1 cellular context compared by ENCODE assay signal in genomic region chrX:12890467-12890866, GRCh38.
A peak's percentile ranks its signal among the peaks of the same experiment; 100 is the strongest.
TF ChIP-seq lines count a peak whose summit lies in the region.

No MANE protein-coding gene starts in this region.

TF ChIP-seq in GM12878, 131 proteins besides CTCF, POLR2A, EP300 and RAD21 (continued from another document and continues in another):
- TF ChIP-seq CUX1 (IDR thresholded peaks at IDR 0.05; ENCODE audit: insufficient replicate concordance, low read depth, low read length) (peak; percentile 68), ZBTB40 (IDR thresholded peaks at IDR 0.05; ENCODE audit: borderline replicate concordance) (no peak), RBBP5 (conservative IDR thresholded peaks at IDR 0.05) (no peak), TBL1XR1 (IDR thresholded peaks at IDR 0.05; ENCODE audit: low read depth, low read length) (peak; percentile 76; the same call in 1 of the 2 replicates), ASH2L (IDR thresholded peaks at IDR 0.05; ENCODE audit: borderline replicate concordance, low read depth) (no peak), HDAC6 (IDR thresholded peaks at IDR 0.05; ENCODE audit: unreplicated experiment) (no peak), CHD2 (IDR thresholded peaks at IDR 0.05; ENCODE audit: borderline replicate concordance, low read depth, low read length) (peak; percentile 57; the same call in 1 of the 2 replicates), FOS (IDR thresholded peaks at IDR 0.05; ENCODE audit: borderline replicate concordance, extremely low read depth, insufficient read length) (no peak), CEBPZ (IDR thresholded peaks at IDR 0.05; ENCODE audit: low read depth, low read length) (no peak), REST (IDR thresholded peaks at IDR 0.05; ENCODE audit: low read depth, low read length) (no peak), SREBF1 (IDR thresholded peaks at IDR 0.05; ENCODE audit: low read length) (no peak), MEF2A (IDR thresholded peaks at IDR 0.05; ENCODE audit: insufficient read depth, low read depth, low read length) (peak; percentile 69; the same call in 1 of the 2 replicates), IRF3 (IDR thresholded peaks at IDR 0.05) (no peak), ZNF207 (IDR thresholded peaks at IDR 0.05; ENCODE audit: borderline replicate concordance) (no peak), NR2F1 (conservative IDR thresholded peaks at IDR 0.05) (no peak), E2F8 (IDR thresholded peaks at IDR 0.05; ENCODE audit: low read depth, partially characterized antibody) (peak; percentile 7), SREBF2 (IDR thresholded peaks at IDR 0.05; ENCODE audit: low read length) (no peak), BCLAF1 (IDR thresholded peaks at IDR 0.05) (no peak), TCF7 (IDR thresholded peaks at IDR 0.05; ENCODE audit: borderline replicate concordance) (no peak), SIN3A (IDR thresholded peaks at IDR 0.05; ENCODE audit: low read depth, low read length) (no peak), BMI1 (IDR thresholded peaks at IDR 0.05; ENCODE audit: borderline replicate concordance) (no peak), USF2 (IDR thresholded peaks at IDR 0.05; ENCODE audit: borderline replicate concordance, low read depth, low read length) (no peak), ZSCAN29 (IDR thresholded peaks at IDR 0.05) (0 out of 2 replicates have a peak, but pooled peaks have one; percentile 25), SPI1 (IDR thresholded peaks at IDR 0.05; ENCODE audit: borderline replicate concordance, insufficient read depth, low read depth, low read length) (peak; percentile 88), POLR2AphosphoS2 (IDR thresholded peaks at IDR 0.05; ENCODE audit: low read depth, low read length) (no peak), SRF (IDR thresholded peaks at IDR 0.05; ENCODE audit: low read depth in 2 of 2, low read length in 2 of 2) (no peak)
